ENCODE assay signal across 8 cellular contexts in genomic region chr2:105338020-105338385, GRCh38. TPM values are rescaled to one million over a fixed set of nuclear protein-coding genes. Genes with fewer than 3 reads are reported as not detected.
DNase-seq lines count a peak whose midpoint lies in the region; ATAC-seq, FAIRE-seq and TF ChIP-seq lines count a peak whose summit lies in the region.

No MANE protein-coding gene starts in this region.

- intact Hi-C loops in endothelial cell of umbilical vein (cut with micrococcal nuclease): no loop called here

- peaks cover 27% of the 10 kb centered on the region for H3K79me2 ChIP-seq in OCI-LY1 (ENCODE audit: insufficient read depth, low read length)
- H3K79me2 ChIP-seq in endothelial cell of umbilical vein (ENCODE audit: control insufficient read depth, insufficient read depth, low read length): peaks cover 31% of the 10 kb centered on the region

- BruUV-seq in endothelial cell of umbilical vein (replicated peaks; lab: Mats Ljungman, UMichigan): no TSS peak

- H3K27me3 ChIP-seq in OCI-LY1 (ENCODE audit: insufficient read depth, low read length): no peaks in the 10 kb centered on the region
- H3K27me3 ChIP-seq in endothelial cell of umbilical vein (ENCODE audit: control insufficient read depth in 2 of 2, insufficient read depth in 2 of 2, low read length in 2 of 2): no peaks in the 10 kb centered on the region

- dilution Hi-C loops in endothelial cell of umbilical vein (cut with MboI; ENCODE audit: extremely low pct_ligation_motif_present, low sequenced_read_pairs): no loop called here

- peak overlapping the region; percentile 99 for H3K4me3 Mint-ChIP-seq in osteocyte (ENCODE audit: unreplicated experiment)

- peak; percentile 56 for FAIRE-seq in endothelial cell of umbilical vein (lab: Jason Lieb, UNC)

- H4K20me1 ChIP-seq in OCI-LY1 (ENCODE audit: insufficient read depth, low read length) (0 out of 2 replicates have a peak, but pooled peaks cover 2% of the 10 kb centered on the region), endothelial cell of umbilical vein (replicated peaks; ENCODE audit: control insufficient read depth, extremely low read depth, insufficient read depth, low read length) (no peaks in the 10 kb centered on the region)

- peaks cover 40% of the 10 kb centered on the region for H3K36me3 ChIP-seq in OCI-LY1 (ENCODE audit: insufficient read depth, low read length)
- H3K36me3 ChIP-seq in endothelial cell of umbilical vein (ENCODE audit: control insufficient read depth in 2 of 2, extremely low read depth in 1 of 2, insufficient read depth in 2 of 2, low read length in 2 of 2): peaks cover 4 to 8% of the 10 kb centered on the region in 2 experiments

- no peak for TF ChIP-seq POLR2A in endothelial cell of umbilical vein (IDR thresholded peaks at IDR 0.05; ENCODE audit: low read depth, low read length)

- H3K4me3 ChIP-seq in OCI-LY1 (ENCODE audit: low read depth, low read length, poor library complexity, severe bottlenecking) (peak overlapping the region; percentile 90), endothelial cell of umbilical vein (replicated peaks in 1 of 3; ENCODE audit: insufficient read depth in 1 of 3, low read depth in 1 of 3, low read length in 3 of 3) (peak overlapping the region; percentile 82 to 98 (median 93))

- H2AFZ ChIP-seq in OCI-LY1 (ENCODE audit: low read length) (no peak overlapping the region), endothelial cell of umbilical vein (ENCODE audit: low read depth, low read length) (peak overlapping the region; percentile 64)

- no peaks in the 10 kb centered on the region for H3K9me3 ChIP-seq in OCI-LY1 (ENCODE audit: low read length)
- no peaks in the 10 kb centered on the region for H3K9me3 ChIP-seq in endothelial cell of umbilical vein (replicated peaks; ENCODE audit: control insufficient read depth, insufficient read depth, low read length)

- H3K4me1 ChIP-seq in OCI-LY1 (ENCODE audit: insufficient read depth, low read length, severe bottlenecking): peaks cover 23% of the 10 kb centered on the region
- H3K4me1 ChIP-seq in endothelial cell of umbilical vein (ENCODE audit: control insufficient read depth, extremely low read depth, insufficient read depth, low read length): peaks cover 22% of the 10 kb centered on the region

- peak overlapping the region; percentile 85 for H3K27ac Mint-ChIP-seq in osteocyte (ENCODE audit: unreplicated experiment)

- H3K4me1 Mint-ChIP-seq in osteocyte (ENCODE audit: unreplicated experiment): peaks cover 26% of the 10 kb centered on the region

- H3K9ac ChIP-seq in OCI-LY1 (ENCODE audit: low read length) (peak overlapping the region; percentile 80), endothelial cell of umbilical vein (replicated peaks; ENCODE audit: extremely low read depth, insufficient read depth, low read length) (peak overlapping the region; percentile 100)

- peak; percentile 7 for ATAC-seq in GM21619 (IDR thresholded peaks at IDR 0.05; ENCODE audit: unreplicated experiment)

- DNase-seq in DMS53 (lab: John Stamatoyannopoulos, UW) (peak; percentile 61), endothelial cell of umbilical vein (ENCODE audit: low read depth, low spot score) (no peak), osteocyte (ENCODE audit: extremely low spot score, unreplicated experiment) (no peak), dedifferentiated amniotic fluid mesenchymal stem cell (ENCODE audit: extremely low spot score) (no peak), HPDE6-E6E7 (ENCODE audit: extremely low spot score) (no peak)
- no peak for DNase-seq in stimulated activated CD4-positive, alpha-beta T cell treated with anti-CD3 and anti-CD28 coated beads, Interleukin-4, amount 100 ng/mL, for 4 hours

- no peaks in the 10 kb centered on the region for H3K9me1 ChIP-seq in endothelial cell of umbilical vein (replicated peaks; ENCODE audit: control insufficient read depth, extremely low read depth, insufficient read depth, low read length)

- TF ChIP-seq CTCF in OCI-LY1 (IDR thresholded peaks at IDR 0.05; ENCODE audit: low read length) (no peak), endothelial cell of umbilical vein (IDR thresholded peaks at IDR 0.05; ENCODE audit: extremely low read depth in 1 of 2, insufficient read depth in 1 of 2, low read depth in 1 of 2, low read length in 2 of 2) (no peak), osteocyte (IDR thresholded peaks at IDR 0.05) (no peak)

- no peaks in the 10 kb centered on the region for H3K9me3 Mint-ChIP-seq in osteocyte (ENCODE audit: unreplicated experiment)

- H3K4me2 ChIP-seq in OCI-LY1 (ENCODE audit: low read length) (peak overlapping the region; percentile 91), endothelial cell of umbilical vein (ENCODE audit: insufficient read depth, low read length) (peak overlapping the region; percentile 94)

- H3K9me2 ChIP-seq in OCI-LY1 (ENCODE audit: low read depth, low read length): no peaks in the 10 kb centered on the region

- H3F3A ChIP-seq in OCI-LY1 (ENCODE audit: insufficient read depth, low read length): no peaks in the 10 kb centered on the region

- H3K27ac ChIP-seq in OCI-LY1 (ENCODE audit: low read depth, low read length, poor library complexity, severe bottlenecking): no peak overlapping the region
- H3K27ac ChIP-seq in endothelial cell of umbilical vein (ENCODE audit: insufficient read depth, low read depth, low read length): peak overlapping the region; percentile 78

- POLR2A ChIA-PET in endothelial cell of umbilical vein (lab: Charles Lee): interaction anchor here (0.9 kb wide), 1 partner anchor 9 kb away, joined by 3 read pairs; no protein-coding TSS in a partner anchor

- peaks cover 18% of the 10 kb centered on the region for H3K36me3 Mint-ChIP-seq in osteocyte (ENCODE audit: unreplicated experiment)

- CTCF ChIA-PET in endothelial cell of umbilical vein (lab: Charles Lee): interaction anchor here (1.5 to 2.2 kb wide), 5 partner anchors 9 to 183 kb away, joined by 4 to 5 read pairs (median 4); no protein-coding TSS in a partner anchor

- H3K27me3 Mint-ChIP-seq in osteocyte (ENCODE audit: unreplicated experiment): no peaks in the 10 kb centered on the region

TF ChIP-seq in endothelial cell of umbilical vein, 7 proteins besides CTCF, POLR2A, EP300 and RAD21:
- TF ChIP-seq POLR2AphosphoS5 (IDR thresholded peaks at IDR 0.05; ENCODE audit: insufficient read depth, low read depth, low read length): no peak
- TF ChIP-seq EZH2 (IDR thresholded peaks at IDR 0.05; ENCODE audit: borderline replicate concordance, low read depth, low read length, severe bottlenecking): no peak
- no peak for TF ChIP-seq GATA2 (IDR thresholded peaks at IDR 0.05; ENCODE audit: insufficient read depth, insufficient read length, low read depth, low read length)
- TF ChIP-seq JUN (IDR thresholded peaks at IDR 0.05; ENCODE audit: borderline replicate concordance, insufficient read depth, insufficient read length, low read depth): no peak
- no peak for TF ChIP-seq MAX (IDR thresholded peaks at IDR 0.05; ENCODE audit: insufficient read depth, insufficient read length)
- TF ChIP-seq MYC (IDR thresholded peaks at IDR 0.05; ENCODE audit: low read depth, low read length): no peak
- TF ChIP-seq FOS (IDR thresholded peaks at IDR 0.05; ENCODE audit: borderline replicate concordance, insufficient read depth, low read length): no peak
TF ChIP-seq in endothelial cell of umbilical vein: peak in this region for 0.

RNA-seq across cellular contexts. Expression of gene C2orf49, which starts 0.7 kb away (rescaled TPM):
- 15.0 and 16.0 TPM in 2 replicates for total RNA-seq in endothelial cell of umbilical vein
- polyA plus RNA-seq in endothelial cell of umbilical vein: 3.6 and 4.6 TPM in 2 replicates
- polyA plus RNA-seq in endothelial cell of umbilical vein (2011; cell fraction: cytosol; rRNA removed): 6.9 and 8.1 TPM in 2 replicates
- polyA plus RNA-seq in endothelial cell of umbilical vein (2011; cell fraction: nucleus; rRNA removed): 4.5 and 8.9 TPM in 2 replicates
- 13.9 and 19.0 TPM in 2 replicates for polyA plus RNA-seq in endothelial cell of umbilical vein (2012)
- 3.9 and 4.4 TPM in 2 replicates for polyA minus RNA-seq in endothelial cell of umbilical vein
- polyA minus RNA-seq in endothelial cell of umbilical vein (2011; cell fraction: cytosol; rRNA and poly(A)+ RNA removed): 7.0 TPM
- polyA minus RNA-seq in endothelial cell of umbilical vein (2011; cell fraction: nucleus; rRNA and poly(A)+ RNA removed): 4.2 and 6.7 TPM in 2 replicates
- 19.3 and 20.7 TPM in 2 replicates for total RNA-seq in osteocyte

RNA-seq across cellular contexts. Expression of gene TGFBRAP1, which starts 8.5 kb away (rescaled TPM):
- total RNA-seq in endothelial cell of umbilical vein: 34.9 and 37.6 TPM in 2 replicates
- 22.3 and 25.4 TPM in 2 replicates for polyA plus RNA-seq in endothelial cell of umbilical vein
- polyA plus RNA-seq in endothelial cell of umbilical vein (2011; cell fraction: cytosol; rRNA removed): 17.7 and 18.3 TPM in 2 replicates
- polyA plus RNA-seq in endothelial cell of umbilical vein (2011; cell fraction: nucleus; rRNA removed): 22.6 and 26.4 TPM in 2 replicates
- polyA plus RNA-seq in endothelial cell of umbilical vein (2012): 27.0 and 29.0 TPM in 2 replicates
- polyA minus RNA-seq in endothelial cell of umbilical vein: 41.6 and 43.9 TPM in 2 replicates
- polyA minus RNA-seq in endothelial cell of umbilical vein (2011; cell fraction: cytosol; rRNA and poly(A)+ RNA removed): 15.0 TPM
- polyA minus RNA-seq in endothelial cell of umbilical vein (2011; cell fraction: nucleus; rRNA and poly(A)+ RNA removed): 24.8 and 27.1 TPM in 2 replicates
- total RNA-seq in osteocyte: 17.9 and 21.2 TPM in 2 replicates
